Comparison of ENCODE assay signal across 1 cellular context in genomic region chr12:120588948-120589930, GRCh38.
TF ChIP-seq lines count a peak whose summit lies in the region.

No MANE protein-coding gene starts in this region.

TF ChIP-seq in H1, 55 proteins besides CTCF, POLR2A, EP300 and RAD21:
- TF ChIP-seq KDM1A (IDR thresholded peaks at IDR 0.05; ENCODE audit: borderline replicate concordance, low read length) (no peak), CBX5 (IDR thresholded peaks at IDR 0.05; ENCODE audit: low read depth, low read length) (no peak), RFX5 (IDR thresholded peaks at IDR 0.05; ENCODE audit: borderline replicate concordance, low read depth, low read length) (no peak)
